Comparison of ENCODE assay signal across 1 cellular context in the genomic region with DNA sequence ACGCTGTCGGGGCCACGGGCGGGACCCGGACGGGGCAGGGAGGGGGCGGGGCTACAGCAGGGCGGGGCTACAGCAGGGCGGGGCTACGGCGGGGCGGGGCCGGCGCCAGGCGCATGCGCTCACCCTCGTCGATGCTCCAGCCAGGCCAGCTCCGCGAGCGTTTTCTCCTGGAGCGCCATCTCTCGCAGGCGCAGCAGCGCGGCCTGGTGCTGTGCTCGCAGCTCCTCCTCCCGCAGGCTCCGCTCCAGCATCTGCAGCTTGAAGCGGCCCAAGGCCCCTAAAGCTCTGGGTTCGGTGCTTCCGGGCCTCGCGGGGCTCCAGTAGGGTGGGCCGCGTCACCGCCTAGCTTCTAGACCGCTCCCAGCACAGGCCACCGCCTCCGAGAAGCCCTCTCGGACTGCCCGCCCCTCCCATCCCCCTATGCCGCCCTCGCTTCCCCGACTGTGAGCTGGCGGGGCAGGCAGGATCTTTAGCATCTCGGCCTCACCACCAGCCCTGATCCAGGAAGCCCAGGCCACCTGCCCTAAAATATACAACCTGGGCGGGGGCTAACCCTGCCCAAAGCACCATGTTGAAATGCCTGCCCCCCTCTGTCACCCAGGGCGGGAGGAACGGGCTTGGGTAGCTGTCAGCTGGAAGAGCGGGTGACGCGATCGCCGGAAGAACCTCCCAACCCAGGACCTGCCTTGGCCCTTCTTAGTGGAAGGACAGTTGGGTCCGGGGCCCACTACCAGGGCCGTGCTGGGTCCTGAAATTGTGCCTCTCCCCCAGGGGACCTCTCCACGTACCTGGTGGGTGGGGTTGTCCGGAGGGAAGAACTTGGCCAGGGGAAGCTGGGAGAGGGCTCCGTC.
TF ChIP-seq lines count a peak whose summit lies in the region.

No MANE protein-coding gene starts in this region.

TF ChIP-seq in H1, 55 proteins besides CTCF, POLR2A, EP300 and RAD21:
- peak; percentile 35; the same call in 1 of the 2 replicates for TF ChIP-seq KDM1A (IDR thresholded peaks at IDR 0.05; ENCODE audit: borderline replicate concordance, low read length)
- no peak for TF ChIP-seq BCL11A (IDR thresholded peaks at IDR 0.05; ENCODE audit: low read depth in 2 of 2, low read length in 2 of 2)
- TF ChIP-seq POLR2AphosphoS5 (IDR thresholded peaks at IDR 0.05; ENCODE audit: low read depth, low read length), result peak; percentile 66; the same call in 1 of the 2 replicates
- TF ChIP-seq, protein P1, sequence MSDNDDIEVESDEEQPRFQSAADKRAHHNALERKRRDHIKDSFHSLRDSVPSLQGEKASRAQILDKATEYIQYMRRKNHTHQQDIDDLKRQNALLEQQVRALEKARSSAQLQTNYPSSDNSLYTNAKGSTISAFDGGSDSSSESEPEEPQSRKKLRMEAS (IDR thresholded peaks at IDR 0.05), result 0 out of 2 replicates have a peak, but pooled peaks have one; percentile 16
- peak; percentile 84; the same call in 1 of the 2 replicates for TF ChIP-seq PHF8 (conservative IDR thresholded peaks at IDR 0.05; ENCODE audit: low read depth, low read length)
- TF ChIP-seq TAF7 (optimal IDR thresholded peaks at IDR 0.05; ENCODE audit: borderline replicate concordance, low read depth, low read length), result peak; percentile 34
- TF ChIP-seq NRF1 (IDR thresholded peaks at IDR 0.05; ENCODE audit: low read depth, low read length), result peak; percentile 51
- peak; percentile 91 for TF ChIP-seq KDM4A (IDR thresholded peaks at IDR 0.05; ENCODE audit: low read depth, low read length, severe bottlenecking)
- TF ChIP-seq CHD2 (IDR thresholded peaks at IDR 0.05; ENCODE audit: low read length), result no peak
- peak in 1 of 2 experiments; percentile 53; a peak in 1 of 4 replicates for TF ChIP-seq HDAC2 (IDR thresholded peaks at IDR 0.05; ENCODE audit: borderline replicate concordance in 1 of 2, low read depth in 2 of 2, low read length in 2 of 2)
- no peak for TF ChIP-seq CBX8 (IDR thresholded peaks at IDR 0.05; ENCODE audit: borderline replicate concordance, low read depth, low read length)
- TF ChIP-seq SAP30 (IDR thresholded peaks at IDR 0.05; ENCODE audit: insufficient read depth, insufficient replicate concordance, low read length), result peak; percentile 60
- TF ChIP-seq TAF1 (IDR thresholded peaks at IDR 0.05; ENCODE audit: low read depth, low read length), result peak; percentile 71; the same call in 1 of the 2 replicates
- TF ChIP-seq SP1 (IDR thresholded peaks at IDR 0.05; ENCODE audit: low read depth, low read length), result no peak
